8 cellular contexts compared by ENCODE assay signal in the genomic region with DNA sequence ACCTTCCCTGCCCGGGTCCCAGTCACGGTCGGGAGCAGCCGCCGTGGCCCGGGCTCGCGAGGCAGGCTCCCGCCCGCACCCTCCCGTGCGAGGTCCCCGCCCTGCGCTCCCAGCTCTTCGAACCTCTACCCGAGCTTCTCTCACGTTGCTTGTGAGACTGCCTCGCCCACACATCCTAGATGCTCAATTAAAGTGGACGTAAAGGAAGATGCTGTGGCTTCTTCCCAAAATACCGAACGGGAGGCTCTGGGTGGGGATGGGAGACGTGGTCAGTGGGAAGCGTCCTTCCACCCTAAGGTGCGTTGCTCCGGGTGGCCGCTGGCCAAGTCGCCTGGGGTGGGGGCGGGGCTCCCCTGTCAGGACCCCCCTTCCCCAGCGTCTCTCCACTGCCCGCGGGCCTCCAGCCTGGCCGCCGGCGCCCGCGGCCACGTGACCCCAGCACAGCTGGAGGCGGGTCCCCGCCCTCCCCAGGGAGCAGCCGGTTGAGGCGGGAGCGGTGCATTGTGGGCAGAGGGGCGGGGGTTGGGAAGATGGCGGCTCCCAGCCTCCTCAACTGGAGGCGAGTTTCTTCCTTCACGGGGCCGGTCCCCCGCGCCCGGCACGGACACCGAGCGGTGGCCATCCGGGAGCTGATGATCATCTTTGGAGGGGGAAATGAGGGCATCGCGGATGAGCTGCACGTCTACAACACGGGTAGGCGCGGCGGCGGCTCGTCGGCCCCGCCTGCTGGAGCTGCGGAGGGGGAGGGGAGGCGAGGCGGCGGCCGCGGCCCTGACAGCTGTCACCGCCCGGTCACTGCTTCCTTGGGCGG. TPM values are rescaled to one million over a fixed set of nuclear protein-coding genes. Genes with fewer than 3 reads are reported as not detected.
DNase-seq lines count a peak whose midpoint lies in the region; ATAC-seq and TF ChIP-seq lines count a peak whose summit lies in the region.

A gene (plus strand): TSS at position 501 of the 811 bp plus-strand sequence. CDS start 30 bp downstream, at position 531.

- peak; percentile 88 for ATAC-seq in HG02610 (IDR thresholded peaks at IDR 0.05; ENCODE audit: unreplicated experiment)
- ATAC-seq in activated naive CD8-positive, alpha-beta T cell treated with anti-CD3 and anti-CD28 coated beads, Interleukin-2, amount 10 ng/mL, durations not matched to agents 7 days and 5 days (ENCODE audit: low read depth): peak; percentile 90

- no peak for TF ChIP-seq CTCF in SU-DHL-6 (IDR thresholded peaks at IDR 0.05; ENCODE audit: insufficient read depth, low read length, poor library complexity, severe bottlenecking)
- TF ChIP-seq CTCF in type B pancreatic cell (conservative IDR thresholded peaks at IDR 0.05): peak; percentile 27

- H3K27me3 Mint-ChIP-seq in activated naive CD8-positive, alpha-beta T cell treated with anti-CD3 and anti-CD28 coated beads, Interleukin-2, amount 10 ng/mL, durations not matched to agents 7 days and 5 days: peaks cover 23% of the 10 kb centered on the region
- H3K27me3 Mint-ChIP-seq in type B pancreatic cell: peaks cover 25% of the 10 kb centered on the region

- TF ChIP-seq POLR2A in GM10847 (IDR thresholded peaks at IDR 0.05; ENCODE audit: extremely low read depth, insufficient read length): peak; percentile 57

- H3K27ac ChIP-seq in SU-DHL-6 (ENCODE audit: low read depth, low read length): peak within 1 kb of the TSS; percentile 41; the same call in 1 of the 2 replicates

- H3F3A ChIP-seq in SU-DHL-6 (ENCODE audit: insufficient read depth): 0 out of 2 replicates have a peak, but pooled peaks cover 4% of the 10 kb centered on the region

- H3K9me3 Mint-ChIP-seq in activated naive CD8-positive, alpha-beta T cell treated with anti-CD3 and anti-CD28 coated beads, Interleukin-2, amount 10 ng/mL, durations not matched to agents 7 days and 5 days: no peaks in the 10 kb centered on the region
- H3K9me3 Mint-ChIP-seq in type B pancreatic cell: no peaks in the 10 kb centered on the region

- H3K36me3 Mint-ChIP-seq in activated naive CD8-positive, alpha-beta T cell treated with anti-CD3 and anti-CD28 coated beads, Interleukin-2, amount 10 ng/mL, durations not matched to agents 7 days and 5 days: peaks cover 4% of the 10 kb centered on the region
- H3K36me3 Mint-ChIP-seq in type B pancreatic cell: peaks cover 4% of the 10 kb centered on the region

- peak within 1 kb of the TSS; percentile 97 for H2AFZ ChIP-seq in SU-DHL-6 (ENCODE audit: low read depth, low read length, severe bottlenecking)

- peak within 1 kb of the TSS; percentile 92 for H3K4me3 Mint-ChIP-seq in activated naive CD8-positive, alpha-beta T cell treated with anti-CD3 and anti-CD28 coated beads, Interleukin-2, amount 10 ng/mL, durations not matched to agents 7 days and 5 days
- peak within 1 kb of the TSS; percentile 94 for H3K4me3 Mint-ChIP-seq in type B pancreatic cell

- peak within 1 kb of the TSS; percentile 90 for H3K27ac Mint-ChIP-seq in activated naive CD8-positive, alpha-beta T cell treated with anti-CD3 and anti-CD28 coated beads, Interleukin-2, amount 10 ng/mL, durations not matched to agents 7 days and 5 days
- peak within 1 kb of the TSS; percentile 78 for H3K27ac Mint-ChIP-seq in type B pancreatic cell

- H3K4me2 ChIP-seq in SU-DHL-6 (ENCODE audit: low read depth, low read length, poor library complexity, severe bottlenecking): peak within 1 kb of the TSS; percentile 83

- peak within 1 kb of the TSS; percentile 78 for H3K9ac ChIP-seq in SU-DHL-6 (ENCODE audit: low read length)

- intact Hi-C loops in cardiac septum (cut with DNase I) (loop anchor here (1.0 to 5.0 kb wide), 5 partner anchors 38 to 134 kb away; a partner anchor contains a TSS), posterior cingulate gyrus (cut with DNase I) (loop anchor here (1.0 to 2.0 kb wide), 2 partner anchors 74 to 97 kb away; a partner anchor contains a TSS)

- peak within 1 kb of the TSS; percentile 90 for H3K4me3 ChIP-seq in SU-DHL-6 (ENCODE audit: insufficient read depth, low read length, poor library complexity, severe bottlenecking)

- no peaks in the 10 kb centered on the region for H3K9me3 ChIP-seq in SU-DHL-6 (ENCODE audit: insufficient read depth, low read length)

- DNase-seq in NCI-H1092 treated with DMSO at 0.1 percent for 48 hours (lab: John Stamatoyannopoulos, UW) (peak; percentile 73), cardiac septum (ENCODE audit: low spot score) (peak; percentile 96), posterior cingulate gyrus (peak; percentile 88 to 99 (median 92)), type B pancreatic cell (ENCODE audit: extremely low spot score, unreplicated experiment) (peak; percentile 88)
- DNase-seq in activated naive CD8-positive, alpha-beta T cell treated with anti-CD3 and anti-CD28 coated beads, Interleukin-2, amount 10 ng/mL, durations not matched to agents 7 days and 5 days: peak; percentile 93

- POLR2A ChIA-PET in activated naive CD8-positive, alpha-beta T cell treated with anti-CD3 and anti-CD28 coated beads, Interleukin-2, amount 10 ng/mL, durations not matched to agents 7 days and 5 days (lab: Charles Lee): interaction anchor here (0.7 to 2.6 kb wide), 9 partner anchors 12 to 134 kb away, joined by 3 to 19 read pairs (median 5); a partner anchor contains a TSS

- H3K9me2 ChIP-seq in SU-DHL-6 (replicated peaks; ENCODE audit: insufficient read depth, low read length): no peaks in the 10 kb centered on the region

- H3K36me3 ChIP-seq in SU-DHL-6 (ENCODE audit: low read length): no peaks in the 10 kb centered on the region; the same call in 1 of the 2 replicates

- peaks cover 24% of the 10 kb centered on the region for H3K4me1 Mint-ChIP-seq in activated naive CD8-positive, alpha-beta T cell treated with anti-CD3 and anti-CD28 coated beads, Interleukin-2, amount 10 ng/mL, durations not matched to agents 7 days and 5 days
- H3K4me1 Mint-ChIP-seq in type B pancreatic cell (ENCODE audit: unreplicated experiment): peaks cover 12% of the 10 kb centered on the region

- no peaks in the 10 kb centered on the region for H4K20me1 ChIP-seq in SU-DHL-6 (ENCODE audit: low read depth, low read length)

- H3K79me2 ChIP-seq in SU-DHL-6 (ENCODE audit: insufficient read depth, low read length): 0 out of 2 replicates have a peak, but pooled peaks cover 10% of the 10 kb centered on the region

- no peaks in the 10 kb centered on the region for H3K27me3 ChIP-seq in SU-DHL-6 (ENCODE audit: low read length)

RNA-seq across cellular contexts. Expression of the gene that starts here (rescaled TPM):
- 10 to 100 TPM; 12.7 to 13.5 TPM for total RNA-seq in activated naive CD8-positive, alpha-beta T cell treated with anti-CD3 and anti-CD28 coated beads, Interleukin-2, amount 10 ng/mL, durations not matched to agents 7 days and 5 days
- total RNA-seq in cardiac septum (14.4 TPM), type B pancreatic cell (ENCODE audit: low replicate concordance) (8.5 and 11.2 TPM in 2 replicates)

Comparison
In these comparisons a context has a peak if more than half of its experiments do, and no peak if none do; other contexts are left out.
1. Peak in every context shown above with its lines: DNase-seq, ATAC-seq, H3K4me3 ChIP-seq and H3K27ac ChIP-seq.